ENCODE assay signal across 13 cellular contexts in the genomic region with DNA sequence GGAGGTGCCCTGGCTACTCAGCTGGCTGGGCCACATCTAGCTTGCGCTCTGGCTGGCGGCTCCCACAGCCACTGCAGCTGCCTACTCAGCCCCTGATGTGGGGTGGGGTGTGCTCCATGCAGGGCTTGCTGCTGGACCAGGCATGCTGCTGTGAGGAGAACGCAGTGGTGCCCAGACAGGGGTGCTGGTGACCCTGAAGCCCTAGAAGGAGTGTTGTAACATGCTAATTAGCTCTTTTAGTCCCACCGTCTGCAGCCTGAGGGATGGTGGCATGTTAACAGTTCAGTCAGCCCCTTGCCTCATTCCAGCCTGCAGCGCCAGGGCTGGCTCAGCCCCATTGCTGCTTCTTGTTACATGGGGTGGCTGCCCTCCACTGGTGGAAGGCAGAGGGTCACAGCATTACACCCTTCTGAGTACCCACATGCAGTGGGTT.
DNase-seq lines count a peak whose midpoint lies in the region; ATAC-seq and TF ChIP-seq lines count a peak whose summit lies in the region.
"Had no signal": no experiment of that assay in that cellular context is flagged by ENCODE, and none has a peak within 500 bp of the region (broad histone marks: within the 10 kb centered on the region; RNA-seq: fewer than 3 reads in every experiment).

No MANE protein-coding gene starts in this region.

- no peaks in the 10 kb centered on the region for H3K27me3 Mint-ChIP-seq in stimulated activated memory B cell treated with anti-CD40 and anti-IgM and Interleukin-4, amounts not matched to agents 10 μg/mL and 1 μg/mL and 100 μg/mL, for 72 hours
- no peaks in the 10 kb centered on the region for H3K27me3 Mint-ChIP-seq in T-helper 2 cell treated with Interferon-gamma antibody and Interleukin-4, amounts not matched to agents 5 μg/mL and 100 μg/mL, for 36 hours (ENCODE audit: low read depth)

- no peak overlapping the region for H3K4me3 ChIP-seq in fibroblast of the aortic adventitia (ENCODE audit: low read depth, low read length)
- H3K4me3 ChIP-seq: sigmoid colon, tibial nerve had no signal

- peak; percentile 54 for DNase-seq in NCI-H82 (lab: John Stamatoyannopoulos, UW)
- no peak for DNase-seq in NCI-H82 treated with DMSO at 0.1 percent for 48 hours (lab: John Stamatoyannopoulos, UW; ENCODE audit: unreplicated experiment)
- peak; percentile 48 for DNase-seq in NCI-H69 (lab: John Stamatoyannopoulos, UW)
- DNase-seq in fibroblast of the aortic adventitia (ENCODE audit: low read depth), result peak; percentile 6
- DNase-seq in T-helper 2 cell treated with Interferon-gamma antibody and Interleukin-4, amounts not matched to agents 5 μg/mL and 100 μg/mL, for 36 hours (ENCODE audit: low spot score), result no peak
- DNase-seq in medulla oblongata (ENCODE audit: extremely low spot score), result no peak
- DNase-seq in stimulated activated CD4-positive, alpha-beta T cell treated with anti-CD3 and anti-CD28 coated beads, Interleukin-2, amount 100 ng/mL, for 24 hours, result no peak
- DNase-seq: activated T-cell treated with anti-CD3 and anti-CD28 coated beads, Interleukin-2, amount 50 U/mL, for 1 hour; GF-D8; hippocampal formation; sigmoid colon had no signal

- no peak overlapping the region for H3K4me3 Mint-ChIP-seq in stimulated activated memory B cell treated with anti-CD40 and anti-IgM and Interleukin-4, amounts not matched to agents 10 μg/mL and 1 μg/mL and 100 μg/mL, for 72 hours
- no peak overlapping the region for H3K4me3 Mint-ChIP-seq in T-helper 2 cell treated with Interferon-gamma antibody and Interleukin-4, amounts not matched to agents 5 μg/mL and 100 μg/mL, for 36 hours

- no peaks in the 10 kb centered on the region for H3K4me1 Mint-ChIP-seq in stimulated activated memory B cell treated with anti-CD40 and anti-IgM and Interleukin-4, amounts not matched to agents 10 μg/mL and 1 μg/mL and 100 μg/mL, for 72 hours
- H3K4me1 Mint-ChIP-seq in T-helper 2 cell treated with Interferon-gamma antibody and Interleukin-4, amounts not matched to agents 5 μg/mL and 100 μg/mL, for 36 hours (ENCODE audit: low read depth), result no peaks in the 10 kb centered on the region

- ATAC-seq in stimulated activated memory B cell treated with anti-CD40 and anti-IgM and Interleukin-4, amounts not matched to agents 10 μg/mL and 1 μg/mL and 100 μg/mL, for 72 hours, result peak; percentile 31

- peak; percentile 12 for TF ChIP-seq CTCF in fibroblast of the aortic adventitia (IDR thresholded peaks at IDR 0.05; ENCODE audit: insufficient read depth, low read length)

- H3K36me3 Mint-ChIP-seq in stimulated activated memory B cell treated with anti-CD40 and anti-IgM and Interleukin-4, amounts not matched to agents 10 μg/mL and 1 μg/mL and 100 μg/mL, for 72 hours, result no peaks in the 10 kb centered on the region
- H3K36me3 Mint-ChIP-seq in T-helper 2 cell treated with Interferon-gamma antibody and Interleukin-4, amounts not matched to agents 5 μg/mL and 100 μg/mL, for 36 hours (ENCODE audit: low read depth), result no peaks in the 10 kb centered on the region

- no peak overlapping the region for H3K27ac Mint-ChIP-seq in stimulated activated memory B cell treated with anti-CD40 and anti-IgM and Interleukin-4, amounts not matched to agents 10 μg/mL and 1 μg/mL and 100 μg/mL, for 72 hours
- no peak overlapping the region for H3K27ac Mint-ChIP-seq in T-helper 2 cell treated with Interferon-gamma antibody and Interleukin-4, amounts not matched to agents 5 μg/mL and 100 μg/mL, for 36 hours

- peaks cover 7% of the 10 kb centered on the region for H3K9me3 Mint-ChIP-seq in stimulated activated memory B cell treated with anti-CD40 and anti-IgM and Interleukin-4, amounts not matched to agents 10 μg/mL and 1 μg/mL and 100 μg/mL, for 72 hours
- peaks cover 32% of the 10 kb centered on the region for H3K9me3 Mint-ChIP-seq in T-helper 2 cell treated with Interferon-gamma antibody and Interleukin-4, amounts not matched to agents 5 μg/mL and 100 μg/mL, for 36 hours

Comparison
In these comparisons a context has a peak if more than half of its experiments do, and no peak if none do; other contexts are left out.
1. DNase-seq: peak in NCI-H82 (single experiment), NCI-H69 (single experiment) and fibroblast of the aortic adventitia (single experiment); none in NCI-H82 treated with DMSO at 0.1 percent for 48 hours (single experiment), T-helper 2 cell treated with Interferon-gamma antibody and Interleukin-4, amounts not matched to agents 5 μg/mL and 100 μg/mL, for 36 hours (single experiment), medulla oblongata (single experiment) and stimulated activated CD4-positive, alpha-beta T cell treated with anti-CD3 and anti-CD28 coated beads, Interleukin-2, amount 100 ng/mL, for 24 hours (0 of 2).